17 cellular contexts compared by ENCODE assay signal in the genomic region with DNA sequence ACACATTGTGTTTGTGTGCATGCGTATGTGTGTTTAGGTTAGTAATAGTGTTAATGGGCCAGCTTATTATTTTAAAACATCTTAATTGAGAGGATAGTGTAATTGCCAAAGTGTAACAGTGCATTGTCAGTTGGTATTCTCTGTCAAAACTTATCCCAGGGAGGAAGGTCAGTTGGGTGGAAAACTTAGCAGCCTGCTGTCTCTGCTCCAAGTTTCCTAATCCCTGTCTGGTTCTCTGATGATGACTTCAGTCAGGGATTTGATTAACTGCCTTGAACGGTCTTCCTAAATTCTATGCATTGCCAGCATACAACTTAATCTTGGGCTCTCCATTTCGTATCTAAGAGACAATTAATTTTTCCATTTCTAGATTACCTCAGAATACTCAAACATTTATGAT. TPM values are rescaled to one million over a fixed set of nuclear protein-coding genes. Genes with fewer than 3 reads are reported as not detected.
DNase-seq lines count a peak whose midpoint lies in the region; ATAC-seq and TF ChIP-seq lines count a peak whose summit lies in the region.
"Had no signal": no experiment of that assay in that cellular context is flagged by ENCODE, and none has a peak within 500 bp of the region (broad histone marks: within the 10 kb centered on the region; RNA-seq: fewer than 3 reads in every experiment).

No MANE protein-coding gene starts in this region.

- H2AK5ac ChIP-seq in neuronal stem cell (ENCODE audit: low read depth, low read length) = no peak overlapping the region

- H3K9me3 Mint-ChIP-seq in CD4-positive, CD25-positive, alpha-beta regulatory T cell = no peaks in the 10 kb centered on the region
- no peaks in the 10 kb centered on the region for H3K9me3 Mint-ChIP-seq in neural progenitor cell
- no peaks in the 10 kb centered on the region for H3K9me3 Mint-ChIP-seq in immature natural killer cell
- H3K9me3 Mint-ChIP-seq: CD4-positive, alpha-beta memory T cell; IgD-negative memory B cell had no signal

- no peak overlapping the region for H3K23ac ChIP-seq in neuronal stem cell (ENCODE audit: low read depth, low read length, poor library complexity)

- H3K9me3 ChIP-seq in CD4-positive, CD25-positive, alpha-beta regulatory T cell (ENCODE audit: control insufficient read depth in 2 of 2, low read length in 2 of 2) = no peaks in the 10 kb centered on the region
- H3K9me3 ChIP-seq in neural progenitor cell (ENCODE audit: low read depth) (no peaks in the 10 kb centered on the region), neuronal stem cell (replicated peaks in 1 of 2; ENCODE audit: control insufficient read depth in 2 of 2, insufficient read depth in 1 of 2, low read depth in 1 of 2, low read length in 2 of 2) (no peaks in the 10 kb centered on the region)

- H2BK12ac ChIP-seq in neuronal stem cell (ENCODE audit: low read length) = no peak overlapping the region

- H4K20me1 ChIP-seq in neural progenitor cell (ENCODE audit: low read depth) = no peaks in the 10 kb centered on the region

- H2AFZ ChIP-seq in neural progenitor cell (replicated peaks) (no peak overlapping the region), neuronal stem cell (ENCODE audit: low read length) (no peak overlapping the region)

- peaks cover 58% of the 10 kb centered on the region for H3K36me3 ChIP-seq in CD4-positive, CD25-positive, alpha-beta regulatory T cell (ENCODE audit: control insufficient read depth, insufficient read depth, low read length)
- H3K36me3 ChIP-seq in neural progenitor cell (no peaks in the 10 kb centered on the region), neuronal stem cell (replicated peaks in 1 of 2; ENCODE audit: control insufficient read depth in 2 of 2, insufficient read depth in 2 of 2, low read length in 2 of 2) (peaks cover 2 to 33% of the 10 kb centered on the region in 2 donors)

- no CpG with 5 or more reads among the region's 3 CpGs for WGBS in neuronal stem cell (ENCODE audit: extremely low coverage in 2 of 2, insufficient read length in 2 of 2, insufficient replicate concordance in 1 of 2), 2 donors

- H3K79me1 ChIP-seq in neuronal stem cell (ENCODE audit: low read depth, low read length) = no peaks in the 10 kb centered on the region

- H3K36me3 Mint-ChIP-seq in CD4-positive, CD25-positive, alpha-beta regulatory T cell = peaks cover 48% of the 10 kb centered on the region
- H3K36me3 Mint-ChIP-seq in neural progenitor cell (peaks cover 13% of the 10 kb centered on the region), immature natural killer cell (peaks cover 26 to 48% (median 26%) of the 10 kb centered on the region in 3 donors)
- H3K36me3 Mint-ChIP-seq: IgD-negative memory B cell had no signal

- H3K9ac ChIP-seq in neural progenitor cell (no peak overlapping the region), neuronal stem cell (ENCODE audit: low read depth, low read length, poor library complexity) (no peak overlapping the region)

- intact Hi-C loops in head of caudate nucleus (cut with DNase I) = no loop called here

- no peak for TF ChIP-seq CTCF in neural progenitor cell (IDR thresholded peaks at IDR 0.05)

- H3K27ac ChIP-seq in CD4-positive, CD25-positive, alpha-beta regulatory T cell (ENCODE audit: insufficient read depth, low read length, poor library complexity, severe bottlenecking) = no peak overlapping the region
- no peak overlapping the region for H3K27ac ChIP-seq in neural progenitor cell
- no peak overlapping the region for H3K27ac ChIP-seq in neuronal stem cell (replicated peaks; ENCODE audit: low read length)

- H4K91ac ChIP-seq in neuronal stem cell (ENCODE audit: low read depth, low read length, poor library complexity) = no peak overlapping the region

- peak overlapping the region in 2 of 3 donors; percentile 2 to 38 for H3K27ac Mint-ChIP-seq in CD4-positive, CD25-positive, alpha-beta regulatory T cell
- H3K27ac Mint-ChIP-seq in neural progenitor cell (peak overlapping the region; percentile 64), immature natural killer cell (peak overlapping the region in 1 of 6 donors; percentile 30)

- DNase-seq in CD4-positive, CD25-positive, alpha-beta regulatory T cell = no peak
- DNase-seq in NCI-H82 treated with DMSO at 0.1 percent for 48 hours (lab: John Stamatoyannopoulos, UW; ENCODE audit: unreplicated experiment) = peak; percentile 23
- peak; percentile 39 for DNase-seq in amniotic epithelial cell (ENCODE audit: low read depth)
- DNase-seq in neural progenitor cell (ENCODE audit: low spot score) = no peak
- DNase-seq in head of caudate nucleus = no peak
- no peak for DNase-seq in neuronal stem cell (ENCODE audit: low spot score)
- no peak for DNase-seq in immature natural killer cell
- no peak for DNase-seq in HCEC 1CT
- DNase-seq: Calu3; CD4-positive, alpha-beta memory T cell; EL; MM.1S; NCI-H1092; NCI-H146; NCI-H2029 treated with DMSO at 0.1 percent for 48 hours; Right ventricle myocardium superior had no signal

- no peaks in the 10 kb centered on the region for H3K79me2 ChIP-seq in neural progenitor cell (ENCODE audit: low read depth)

- H3F3A ChIP-seq in neural progenitor cell (ENCODE audit: low read depth) = no peaks in the 10 kb centered on the region

- H3K27me3 ChIP-seq in CD4-positive, CD25-positive, alpha-beta regulatory T cell (ENCODE audit: control insufficient read depth, insufficient read depth, low read length) = no peaks in the 10 kb centered on the region
- H3K27me3 ChIP-seq in neural progenitor cell (no peaks in the 10 kb centered on the region), neuronal stem cell (ENCODE audit: control insufficient read depth in 3 of 3, insufficient read depth in 3 of 3, low read depth in 1 of 3, low read length in 3 of 3) (no peaks in the 10 kb centered on the region)

- peaks cover 5 to 23% (median 12%) of the 10 kb centered on the region in 4 donors for H3K4me1 Mint-ChIP-seq in CD4-positive, CD25-positive, alpha-beta regulatory T cell
- H3K4me1 Mint-ChIP-seq in neural progenitor cell (peaks cover 26% of the 10 kb centered on the region), immature natural killer cell (peaks cover 2 to 9% of the 10 kb centered on the region in 2 donors)

- ATAC-seq in CD4-positive, CD25-positive, alpha-beta regulatory T cell (ENCODE audit: low read depth in 2 of 2) = no peak

- H3K4me3 Mint-ChIP-seq in CD4-positive, CD25-positive, alpha-beta regulatory T cell = no peak overlapping the region
- H3K4me3 Mint-ChIP-seq in neural progenitor cell (no peak overlapping the region), immature natural killer cell (no peak overlapping the region)
- H3K4me3 Mint-ChIP-seq: IgD-negative memory B cell had no signal

- H3K4me3 ChIP-seq in CD4-positive, CD25-positive, alpha-beta regulatory T cell (ENCODE audit: low read depth, low read length) = no peak overlapping the region
- H3K4me3 ChIP-seq in neural progenitor cell (no peak overlapping the region), neuronal stem cell (ENCODE audit: low read length in 2 of 2) (no peak overlapping the region)

- H2BK5ac ChIP-seq in neuronal stem cell (ENCODE audit: low read length) = no peak overlapping the region

- no peaks in the 10 kb centered on the region for H3K27me3 Mint-ChIP-seq in CD4-positive, CD25-positive, alpha-beta regulatory T cell
- H3K27me3 Mint-ChIP-seq in neural progenitor cell (ENCODE audit: insufficient read depth, low read depth) (no peaks in the 10 kb centered on the region), immature natural killer cell (ENCODE audit: low read depth in 3 of 3) (no peaks in the 10 kb centered on the region)
- H3K27me3 Mint-ChIP-seq: CD4-positive, alpha-beta memory T cell; IgD-negative memory B cell had no signal

- H2BK120ac ChIP-seq in neuronal stem cell (ENCODE audit: low read depth, low read length) = no peak overlapping the region

- no peak overlapping the region for H3K4me2 ChIP-seq in neural progenitor cell
- H3K4me2 ChIP-seq in neuronal stem cell (ENCODE audit: insufficient read depth, low read length, poor library complexity, severe bottlenecking) = no peak overlapping the region

- peaks cover 9% of the 10 kb centered on the region for H3K4me1 ChIP-seq in CD4-positive, CD25-positive, alpha-beta regulatory T cell (ENCODE audit: control insufficient read depth, insufficient read depth, low read length, poor library complexity, severe bottlenecking)
- no peaks in the 10 kb centered on the region for H3K4me1 ChIP-seq in neural progenitor cell
- H3K4me1 ChIP-seq in neuronal stem cell (ENCODE audit: control insufficient read depth in 2 of 2, insufficient read depth in 1 of 2, low read depth in 1 of 2, low read length in 2 of 2) = peaks cover 2 to 3% of the 10 kb centered on the region in 2 donors

- no peak overlapping the region for H3K18ac ChIP-seq in neuronal stem cell (ENCODE audit: low read length)

- no peak overlapping the region for H3K14ac ChIP-seq in neuronal stem cell (ENCODE audit: low read length)

- no peak overlapping the region for H2BK15ac ChIP-seq in neuronal stem cell (ENCODE audit: low read length)

- no peak overlapping the region for H4K8ac ChIP-seq in neuronal stem cell (ENCODE audit: low read depth, low read length)

- no peak overlapping the region for H3K4ac ChIP-seq in neuronal stem cell (ENCODE audit: low read length)

RNA-seq across cellular contexts. Expression of a gene that starts 51.1 kb away (rescaled TPM):
- 66.4 TPM for total RNA-seq in CD4-positive, CD25-positive, alpha-beta regulatory T cell
- polyA plus RNA-seq in CD4-positive, CD25-positive, alpha-beta regulatory T cell = 10 to 100 TPM in 1 of 4 donors, 1 to 10 TPM in 3; 5.2 to 10.7 (median 6.6) TPM
- 18.0 and 22.2 TPM in 2 replicates for total RNA-seq in neural progenitor cell (ENCODE audit: low replicate concordance)
- 9.4 TPM for polyA plus RNA-seq in neuronal stem cell (2013, experiment 1 of 2)
- 9.0 TPM for polyA plus RNA-seq in neuronal stem cell (2013, experiment 2 of 2)
- 1 to 10 TPM; 2.3 to 5.3 (median 4.3) TPM for polyA plus RNA-seq in immature natural killer cell

Comparison
In these comparisons a context has a peak if more than half of its experiments do, and no peak if none do; other contexts are left out.
1. DNase-seq: peak in NCI-H82 treated with DMSO at 0.1 percent for 48 hours (single experiment) and amniotic epithelial cell (single experiment); none in CD4-positive, CD25-positive, alpha-beta regulatory T cell (0 of 3), neural progenitor cell (single experiment), head of caudate nucleus (0 of 42), neuronal stem cell (single experiment), immature natural killer cell (0 of 3) and HCEC 1CT (single experiment).